ENCODE assay signal across 1 cellular context in the genomic region with DNA sequence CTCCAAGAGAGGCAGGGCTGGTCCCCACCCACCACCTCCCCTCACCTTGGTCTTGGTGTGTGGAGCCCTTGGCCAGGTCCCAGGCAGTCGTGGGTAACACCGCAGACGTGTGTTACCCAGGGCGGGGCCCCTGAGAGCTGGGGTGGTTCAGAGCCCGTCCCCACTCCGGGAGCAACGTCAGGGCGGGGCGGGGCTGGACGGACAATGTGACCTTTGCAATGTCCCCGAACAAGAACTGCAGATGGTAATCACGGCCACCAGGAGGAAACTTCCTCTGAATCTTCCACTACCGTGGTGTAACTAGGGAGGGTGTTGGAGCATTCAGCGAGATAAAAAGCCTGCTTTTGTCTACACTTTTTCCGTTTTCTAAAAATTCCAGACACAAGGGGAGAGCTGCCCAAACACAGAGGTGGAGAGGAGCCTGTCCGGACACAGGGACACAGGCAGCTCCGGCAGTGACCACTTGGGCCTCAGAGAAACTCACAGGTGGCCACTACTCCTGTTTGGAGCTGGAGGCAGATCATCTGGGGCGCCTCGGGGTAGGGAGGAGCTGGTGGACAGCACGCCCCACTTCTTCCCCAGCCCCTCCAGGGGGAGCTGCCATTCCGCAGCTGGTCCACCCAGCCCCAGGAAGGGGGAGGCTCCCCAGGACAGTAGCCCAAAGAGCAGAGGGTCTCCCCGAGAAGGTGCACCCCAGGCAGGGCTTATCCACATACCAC.
A peak's percentile ranks its signal among the peaks of the same experiment; 100 is the strongest.
TF ChIP-seq lines count a peak whose summit lies in the region.

No MANE protein-coding gene starts in this region.

TF ChIP-seq in HepG2, 621 proteins besides CTCF, POLR2A, EP300 and RAD21 (continued from another document and continues in another):
- no peak for TF ChIP-seq EEA1 (CRISPR knock-in tag; IDR thresholded peaks at IDR 0.05; ENCODE audit: borderline replicate concordance)
- TF ChIP-seq, protein P1, sequence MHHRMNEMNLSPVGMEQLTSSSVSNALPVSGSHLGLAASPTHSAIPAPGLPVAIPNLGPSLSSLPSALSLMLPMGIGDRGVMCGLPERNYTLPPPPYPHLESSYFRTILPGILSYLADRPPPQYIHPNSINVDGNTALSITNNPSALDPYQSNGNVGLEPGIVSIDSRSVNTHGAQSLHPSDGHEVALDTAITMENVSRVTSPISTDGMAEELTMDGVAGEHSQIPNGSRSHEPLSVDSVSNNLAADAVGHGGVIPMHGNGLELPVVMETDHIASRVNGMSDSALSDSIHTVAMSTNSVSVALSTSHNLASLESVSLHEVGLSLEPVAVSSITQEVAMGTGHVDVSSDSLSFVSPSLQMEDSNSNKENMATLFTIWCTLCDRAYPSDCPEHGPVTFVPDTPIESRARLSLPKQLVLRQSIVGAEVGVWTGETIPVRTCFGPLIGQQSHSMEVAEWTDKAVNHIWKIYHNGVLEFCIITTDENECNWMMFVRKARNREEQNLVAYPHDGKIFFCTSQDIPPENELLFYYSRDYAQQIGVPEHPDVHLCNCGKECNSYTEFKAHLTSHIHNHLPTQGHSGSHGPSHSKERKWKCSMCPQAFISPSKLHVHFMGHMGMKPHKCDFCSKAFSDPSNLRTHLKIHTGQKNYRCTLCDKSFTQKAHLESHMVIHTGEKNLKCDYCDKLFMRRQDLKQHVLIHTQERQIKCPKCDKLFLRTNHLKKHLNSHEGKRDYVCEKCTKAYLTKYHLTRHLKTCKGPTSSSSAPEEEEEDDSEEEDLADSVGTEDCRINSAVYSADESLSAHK (CRISPR knock-in tag; IDR thresholded peaks at IDR 0.05; ENCODE audit: borderline replicate concordance), result peak; percentile 52; the same call in 1 of the 2 replicates
- no peak for TF ChIP-seq AKAP8 (CRISPR knock-in tag; IDR thresholded peaks at IDR 0.05)
- no peak for TF ChIP-seq ZKSCAN5 (CRISPR knock-in tag; IDR thresholded peaks at IDR 0.05)
- TF ChIP-seq POLR2G (IDR thresholded peaks at IDR 0.05; ENCODE audit: low read depth, low read length), result peak; percentile 67
- TF ChIP-seq ZNF607 (CRISPR knock-in tag; IDR thresholded peaks at IDR 0.05; ENCODE audit: borderline replicate concordance), result no peak
- TF ChIP-seq ZNF20 (CRISPR knock-in tag; IDR thresholded peaks at IDR 0.05), result no peak
- TF ChIP-seq, protein P2, sequence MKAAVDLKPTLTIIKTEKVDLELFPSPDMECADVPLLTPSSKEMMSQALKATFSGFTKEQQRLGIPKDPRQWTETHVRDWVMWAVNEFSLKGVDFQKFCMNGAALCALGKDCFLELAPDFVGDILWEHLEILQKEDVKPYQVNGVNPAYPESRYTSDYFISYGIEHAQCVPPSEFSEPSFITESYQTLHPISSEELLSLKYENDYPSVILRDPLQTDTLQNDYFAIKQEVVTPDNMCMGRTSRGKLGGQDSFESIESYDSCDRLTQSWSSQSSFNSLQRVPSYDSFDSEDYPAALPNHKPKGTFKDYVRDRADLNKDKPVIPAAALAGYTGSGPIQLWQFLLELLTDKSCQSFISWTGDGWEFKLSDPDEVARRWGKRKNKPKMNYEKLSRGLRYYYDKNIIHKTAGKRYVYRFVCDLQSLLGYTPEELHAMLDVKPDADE (CRISPR knock-in tag; IDR thresholded peaks at IDR 0.05), result no peak
- no peak for TF ChIP-seq ZNF589 (CRISPR knock-in tag; conservative IDR thresholded peaks at IDR 0.05)
- TF ChIP-seq, protein P3, sequence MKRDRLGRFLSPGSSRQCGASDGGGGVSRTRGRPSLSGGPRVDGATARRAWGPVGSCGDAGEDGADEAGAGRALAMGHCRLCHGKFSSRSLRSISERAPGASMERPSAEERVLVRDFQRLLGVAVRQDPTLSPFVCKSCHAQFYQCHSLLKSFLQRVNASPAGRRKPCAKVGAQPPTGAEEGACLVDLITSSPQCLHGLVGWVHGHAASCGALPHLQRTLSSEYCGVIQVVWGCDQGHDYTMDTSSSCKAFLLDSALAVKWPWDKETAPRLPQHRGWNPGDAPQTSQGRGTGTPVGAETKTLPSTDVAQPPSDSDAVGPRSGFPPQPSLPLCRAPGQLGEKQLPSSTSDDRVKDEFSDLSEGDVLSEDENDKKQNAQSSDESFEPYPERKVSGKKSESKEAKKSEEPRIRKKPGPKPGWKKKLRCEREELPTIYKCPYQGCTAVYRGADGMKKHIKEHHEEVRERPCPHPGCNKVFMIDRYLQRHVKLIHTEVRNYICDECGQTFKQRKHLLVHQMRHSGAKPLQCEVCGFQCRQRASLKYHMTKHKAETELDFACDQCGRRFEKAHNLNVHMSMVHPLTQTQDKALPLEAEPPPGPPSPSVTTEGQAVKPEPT (CRISPR knock-in tag; IDR thresholded peaks at IDR 0.05; ENCODE audit: low read depth), result 0 out of 2 replicates have a peak, but pooled peaks have one; percentile 35
- no peak for TF ChIP-seq SNRNP70 (IDR thresholded peaks at IDR 0.05; ENCODE audit: low read depth, low read length)
- no peak for TF ChIP-seq TBX3 (IDR thresholded peaks at IDR 0.05; ENCODE audit: borderline replicate concordance)
- TF ChIP-seq ZNF12 (CRISPR knock-in tag; IDR thresholded peaks at IDR 0.05), result no peak
- TF ChIP-seq ZNF772 (CRISPR knock-in tag; IDR thresholded peaks at IDR 0.05), result 0 out of 2 replicates have a peak, but pooled peaks have one; percentile 62
- no peak for TF ChIP-seq ZBTB21 (CRISPR knock-in tag; IDR thresholded peaks at IDR 0.05)
- TF ChIP-seq, protein P4, sequence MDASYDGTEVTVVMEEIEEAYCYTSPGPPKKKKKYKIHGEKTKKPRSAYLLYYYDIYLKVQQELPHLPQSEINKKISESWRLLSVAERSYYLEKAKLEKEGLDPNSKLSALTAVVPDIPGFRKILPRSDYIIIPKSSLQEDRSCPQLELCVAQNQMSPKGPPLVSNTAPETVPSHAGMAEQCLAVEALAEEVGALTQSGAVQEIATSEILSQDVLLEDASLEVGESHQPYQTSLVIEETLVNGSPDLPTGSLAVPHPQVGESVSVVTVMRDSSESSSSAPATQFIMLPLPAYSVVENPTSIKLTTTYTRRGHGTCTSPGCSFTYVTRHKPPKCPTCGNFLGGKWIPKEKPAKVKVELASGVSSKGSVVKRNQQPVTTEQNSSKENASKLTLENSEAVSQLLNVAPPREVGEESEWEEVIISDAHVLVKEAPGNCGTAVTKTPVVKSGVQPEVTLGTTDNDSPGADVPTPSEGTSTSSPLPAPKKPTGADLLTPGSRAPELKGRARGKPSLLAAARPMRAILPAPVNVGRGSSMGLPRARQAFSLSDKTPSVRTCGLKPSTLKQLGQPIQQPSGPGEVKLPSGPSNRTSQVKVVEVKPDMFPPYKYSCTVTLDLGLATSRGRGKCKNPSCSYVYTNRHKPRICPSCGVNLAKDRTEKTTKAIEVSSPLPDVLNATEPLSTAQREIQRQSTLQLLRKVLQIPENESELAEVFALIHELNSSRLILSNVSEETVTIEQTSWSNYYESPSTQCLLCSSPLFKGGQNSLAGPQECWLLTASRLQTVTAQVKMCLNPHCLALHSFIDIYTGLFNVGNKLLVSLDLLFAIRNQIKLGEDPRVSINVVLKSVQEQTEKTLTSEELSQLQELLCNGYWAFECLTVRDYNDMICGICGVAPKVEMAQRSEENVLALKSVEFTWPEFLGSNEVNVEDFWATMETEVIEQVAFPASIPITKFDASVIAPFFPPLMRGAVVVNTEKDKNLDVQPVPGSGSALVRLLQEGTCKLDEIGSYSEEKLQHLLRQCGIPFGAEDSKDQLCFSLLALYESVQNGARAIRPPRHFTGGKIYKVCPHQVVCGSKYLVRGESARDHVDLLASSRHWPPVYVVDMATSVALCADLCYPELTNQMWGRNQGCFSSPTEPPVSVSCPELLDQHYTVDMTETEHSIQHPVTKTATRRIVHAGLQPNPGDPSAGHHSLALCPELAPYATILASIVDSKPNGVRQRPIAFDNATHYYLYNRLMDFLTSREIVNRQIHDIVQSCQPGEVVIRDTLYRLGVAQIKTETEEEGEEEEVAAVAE (CRISPR knock-in tag; IDR thresholded peaks at IDR 0.05; ENCODE audit: borderline replicate concordance), result 0 out of 2 replicates have a peak, but pooled peaks have one; percentile 30
- peak; percentile 66; the same call in 1 of the 2 replicates for TF ChIP-seq ZNF543 (CRISPR knock-in tag; IDR thresholded peaks at IDR 0.05)
- TF ChIP-seq, protein P5, sequence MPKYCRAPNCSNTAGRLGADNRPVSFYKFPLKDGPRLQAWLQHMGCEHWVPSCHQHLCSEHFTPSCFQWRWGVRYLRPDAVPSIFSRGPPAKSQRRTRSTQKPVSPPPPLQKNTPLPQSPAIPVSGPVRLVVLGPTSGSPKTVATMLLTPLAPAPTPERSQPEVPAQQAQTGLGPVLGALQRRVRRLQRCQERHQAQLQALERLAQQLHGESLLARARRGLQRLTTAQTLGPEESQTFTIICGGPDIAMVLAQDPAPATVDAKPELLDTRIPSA (CRISPR knock-in tag; IDR thresholded peaks at IDR 0.05; ENCODE audit: borderline replicate concordance), result no peak
- TF ChIP-seq, protein P6, sequence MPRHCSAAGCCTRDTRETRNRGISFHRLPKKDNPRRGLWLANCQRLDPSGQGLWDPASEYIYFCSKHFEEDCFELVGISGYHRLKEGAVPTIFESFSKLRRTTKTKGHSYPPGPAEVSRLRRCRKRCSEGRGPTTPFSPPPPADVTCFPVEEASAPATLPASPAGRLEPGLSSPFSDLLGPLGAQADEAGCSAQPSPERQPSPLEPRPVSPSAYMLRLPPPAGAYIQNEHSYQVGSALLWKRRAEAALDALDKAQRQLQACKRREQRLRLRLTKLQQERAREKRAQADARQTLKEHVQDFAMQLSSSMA (CRISPR knock-in tag; IDR thresholded peaks at IDR 0.05), result no peak
- TF ChIP-seq, protein P7, sequence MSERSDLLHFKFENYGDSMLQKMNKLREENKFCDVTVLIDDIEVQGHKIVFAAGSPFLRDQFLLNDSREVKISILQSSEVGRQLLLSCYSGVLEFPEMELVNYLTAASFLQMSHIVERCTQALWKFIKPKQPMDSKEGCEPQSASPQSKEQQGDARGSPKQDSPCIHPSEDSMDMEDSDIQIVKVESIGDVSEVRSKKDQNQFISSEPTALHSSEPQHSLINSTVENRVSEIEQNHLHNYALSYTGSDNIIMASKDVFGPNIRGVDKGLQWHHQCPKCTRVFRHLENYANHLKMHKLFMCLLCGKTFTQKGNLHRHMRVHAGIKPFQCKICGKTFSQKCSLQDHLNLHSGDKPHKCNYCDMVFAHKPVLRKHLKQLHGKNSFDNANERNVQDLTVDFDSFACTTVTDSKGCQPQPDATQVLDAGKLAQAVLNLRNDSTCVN (CRISPR knock-in tag; IDR thresholded peaks at IDR 0.05; ENCODE audit: borderline replicate concordance), result peak; percentile 41; the same call in 1 of the 2 replicates
- peak; percentile 16 for TF ChIP-seq PHF5A (CRISPR knock-in tag; IDR thresholded peaks at IDR 0.05; ENCODE audit: low read depth, unreplicated experiment)
- TF ChIP-seq TARDBP (CRISPR knock-in tag; IDR thresholded peaks at IDR 0.05), result no peak
- no peak for TF ChIP-seq ZNF776 (CRISPR knock-in tag; IDR thresholded peaks at IDR 0.05)
- no peak for TF ChIP-seq ZNF44 (CRISPR knock-in tag; IDR thresholded peaks at IDR 0.05)
- no peak for TF ChIP-seq ZNF431 (CRISPR knock-in tag; IDR thresholded peaks at IDR 0.05; ENCODE audit: borderline replicate concordance, low read depth)
- TF ChIP-seq FOXP1 (IDR thresholded peaks at IDR 0.05), result no peak
- no peak for TF ChIP-seq FOXP1 (CRISPR knock-in tag; IDR thresholded peaks at IDR 0.05)
- no peak for TF ChIP-seq ZNF703 (CRISPR knock-in tag; IDR thresholded peaks at IDR 0.05; ENCODE audit: borderline replicate concordance)
- TF ChIP-seq MIXL1 (CRISPR knock-in tag; IDR thresholded peaks at IDR 0.05), result no peak
- no peak for TF ChIP-seq ZBTB1 (CRISPR knock-in tag; IDR thresholded peaks at IDR 0.05; ENCODE audit: borderline replicate concordance)
- TF ChIP-seq, protein P8, sequence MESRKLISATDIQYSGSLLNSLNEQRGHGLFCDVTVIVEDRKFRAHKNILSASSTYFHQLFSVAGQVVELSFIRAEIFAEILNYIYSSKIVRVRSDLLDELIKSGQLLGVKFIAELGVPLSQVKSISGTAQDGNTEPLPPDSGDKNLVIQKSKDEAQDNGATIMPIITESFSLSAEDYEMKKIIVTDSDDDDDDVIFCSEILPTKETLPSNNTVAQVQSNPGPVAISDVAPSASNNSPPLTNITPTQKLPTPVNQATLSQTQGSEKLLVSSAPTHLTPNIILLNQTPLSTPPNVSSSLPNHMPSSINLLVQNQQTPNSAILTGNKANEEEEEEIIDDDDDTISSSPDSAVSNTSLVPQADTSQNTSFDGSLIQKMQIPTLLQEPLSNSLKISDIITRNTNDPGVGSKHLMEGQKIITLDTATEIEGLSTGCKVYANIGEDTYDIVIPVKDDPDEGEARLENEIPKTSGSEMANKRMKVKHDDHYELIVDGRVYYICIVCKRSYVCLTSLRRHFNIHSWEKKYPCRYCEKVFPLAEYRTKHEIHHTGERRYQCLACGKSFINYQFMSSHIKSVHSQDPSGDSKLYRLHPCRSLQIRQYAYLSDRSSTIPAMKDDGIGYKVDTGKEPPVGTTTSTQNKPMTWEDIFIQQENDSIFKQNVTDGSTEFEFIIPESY (CRISPR knock-in tag; IDR thresholded peaks at IDR 0.05), result 0 out of 2 replicates have a peak, but pooled peaks have one; percentile 17
- TF ChIP-seq, protein P9, sequence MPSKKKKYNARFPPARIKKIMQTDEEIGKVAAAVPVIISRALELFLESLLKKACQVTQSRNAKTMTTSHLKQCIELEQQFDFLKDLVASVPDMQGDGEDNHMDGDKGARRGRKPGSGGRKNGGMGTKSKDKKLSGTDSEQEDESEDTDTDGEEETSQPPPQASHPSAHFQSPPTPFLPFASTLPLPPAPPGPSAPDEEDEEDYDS (CRISPR knock-in tag; IDR thresholded peaks at IDR 0.05), result peak; percentile 62; the same call in 1 of the 2 replicates
- TF ChIP-seq NR2F1 (CRISPR knock-in tag; IDR thresholded peaks at IDR 0.05), result peak in 1 of 2 experiments; percentile 43; a peak in 1 of 4 replicates
- no peak for TF ChIP-seq JUND (CRISPR knock-in tag; IDR thresholded peaks at IDR 0.05)
- no peak for TF ChIP-seq ZNF713 (CRISPR knock-in tag; IDR thresholded peaks at IDR 0.05)
- no peak for TF ChIP-seq CBX2 (IDR thresholded peaks at IDR 0.05; ENCODE audit: low read depth, low read length)
- no peak for TF ChIP-seq CBX2 (CRISPR knock-in tag; IDR thresholded peaks at IDR 0.05; ENCODE audit: low read depth)
- TF ChIP-seq ZNF720 (CRISPR knock-in tag; IDR thresholded peaks at IDR 0.05), result no peak
